13 cellular contexts compared by ENCODE assay signal in the genomic region with DNA sequence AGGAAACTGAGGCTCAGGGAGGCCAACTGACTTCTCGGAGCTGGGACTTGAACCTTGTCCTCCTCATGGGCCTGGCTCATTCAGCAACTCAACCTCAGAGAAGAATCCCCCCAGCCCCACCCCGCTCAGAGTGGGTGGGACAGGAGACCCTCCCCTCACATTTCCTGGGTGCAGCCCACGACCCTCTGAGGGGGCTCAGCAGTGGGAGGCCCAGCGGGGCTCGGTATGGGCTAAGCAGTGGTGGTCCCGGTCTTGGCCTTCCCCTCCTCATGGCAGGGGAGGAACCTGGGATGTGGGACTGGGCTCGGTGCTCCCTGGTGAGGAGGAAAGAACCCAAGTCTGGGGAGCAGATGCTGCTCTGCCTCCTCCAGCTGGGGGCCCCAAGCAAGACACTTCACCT. TPM values are rescaled to one million over a fixed set of nuclear protein-coding genes. Genes with fewer than 3 reads are reported as not detected.
DNase-seq lines count a peak whose midpoint lies in the region; ATAC-seq lines count a peak whose summit lies in the region.
"Had no signal": no experiment of that assay in that cellular context is flagged by ENCODE, and none has a peak within 500 bp of the region (broad histone marks: within the 10 kb centered on the region; RNA-seq: fewer than 3 reads in every experiment).

No MANE protein-coding gene starts in this region.

- H3K9me3 Mint-ChIP-seq in activated T-cell treated with anti-CD3 and anti-CD28 coated beads, Interleukin-2, amount 50 U/mL, for 24 hours: no peaks in the 10 kb centered on the region
- H3K9me3 Mint-ChIP-seq in activated T-cell treated with anti-CD3 and anti-CD28 coated beads, Interleukin-2, amount 50 U/mL, for 4 hours: no peaks in the 10 kb centered on the region
- H3K9me3 Mint-ChIP-seq: CD4-positive, alpha-beta T cell had no signal

- H2BK5ac ChIP-seq in neuronal stem cell (ENCODE audit: low read length): no peak overlapping the region

- H3K27ac Mint-ChIP-seq in activated T-cell treated with anti-CD3 and anti-CD28 coated beads, Interleukin-2, amount 50 U/mL, for 24 hours: peak overlapping the region; percentile 18
- H3K27ac Mint-ChIP-seq: CD4-positive, alpha-beta T cell had no signal

- H3K36me3 ChIP-seq in neuronal stem cell (replicated peaks in 1 of 2; ENCODE audit: control insufficient read depth in 2 of 2, insufficient read depth in 2 of 2, low read length in 2 of 2): no peaks in the 10 kb centered on the region

- no peak overlapping the region for H2BK120ac ChIP-seq in neuronal stem cell (ENCODE audit: low read depth, low read length)

- H3K27me3 ChIP-seq in neuronal stem cell (ENCODE audit: control insufficient read depth in 3 of 3, insufficient read depth in 3 of 3, low read depth in 1 of 3, low read length in 3 of 3): peaks cover 2 to 40% (median 15%) of the 10 kb centered on the region in 3 experiments

- no peak overlapping the region for H3K9ac ChIP-seq in neuronal stem cell (ENCODE audit: low read depth, low read length, poor library complexity)

- no peak overlapping the region for H2AFZ ChIP-seq in neuronal stem cell (ENCODE audit: low read length)

- H4K8ac ChIP-seq in neuronal stem cell (ENCODE audit: low read depth, low read length): no peak overlapping the region

- no peak overlapping the region for H2BK12ac ChIP-seq in neuronal stem cell (ENCODE audit: low read length)

- H2BK15ac ChIP-seq in neuronal stem cell (ENCODE audit: low read length): no peak overlapping the region

- peaks cover 24 to 36% of the 10 kb centered on the region in 2 donors for H3K4me1 ChIP-seq in neuronal stem cell (ENCODE audit: control insufficient read depth in 2 of 2, insufficient read depth in 1 of 2, low read depth in 1 of 2, low read length in 2 of 2)

- H4K91ac ChIP-seq in neuronal stem cell (ENCODE audit: low read depth, low read length, poor library complexity): no peak overlapping the region

- H3K36me3 Mint-ChIP-seq in activated T-cell treated with anti-CD3 and anti-CD28 coated beads, Interleukin-2, amount 50 U/mL, for 24 hours (ENCODE audit: low read depth): no peaks in the 10 kb centered on the region
- no peaks in the 10 kb centered on the region for H3K36me3 Mint-ChIP-seq in activated T-cell treated with anti-CD3 and anti-CD28 coated beads, Interleukin-2, amount 50 U/mL, for 4 hours (ENCODE audit: insufficient read depth)

- DNase-seq in activated T-cell treated with anti-CD3 and anti-CD28 coated beads, Interleukin-2, amount 50 U/mL, for 24 hours: no peak
- no peak for DNase-seq in activated T-cell treated with anti-CD3 and anti-CD28 coated beads, Interleukin-2, amount 50 U/mL, for 4 hours
- DNase-seq in neuronal stem cell (ENCODE audit: low spot score) (no peak), NCI-H146 treated with DMSO at 0.1 percent for 48 hours (lab: John Stamatoyannopoulos, UW; ENCODE audit: unreplicated experiment) (no peak), dermis blood vessel endothelial cell (no peak), NCI-H2107 treated with DMSO at 0.1 percent for 48 hours (lab: John Stamatoyannopoulos, UW; ENCODE audit: unreplicated experiment) (no peak)
- DNase-seq: 8988T; AML-193; Calu3; CD4-positive, alpha-beta T cell; DMS 273 treated with DMSO at 0.1 percent for 48 hours had no signal

- no peak overlapping the region for H3K4me3 Mint-ChIP-seq in activated T-cell treated with anti-CD3 and anti-CD28 coated beads, Interleukin-2, amount 50 U/mL, for 24 hours
- no peak overlapping the region for H3K4me3 Mint-ChIP-seq in activated T-cell treated with anti-CD3 and anti-CD28 coated beads, Interleukin-2, amount 50 U/mL, for 4 hours
- H3K4me3 Mint-ChIP-seq: CD4-positive, alpha-beta T cell had no signal

- no peak overlapping the region for H3K4ac ChIP-seq in neuronal stem cell (ENCODE audit: low read length)

- H3K79me1 ChIP-seq in neuronal stem cell (ENCODE audit: low read depth, low read length): no peaks in the 10 kb centered on the region

- H3K9me3 ChIP-seq in neuronal stem cell (replicated peaks in 1 of 2; ENCODE audit: control insufficient read depth in 2 of 2, insufficient read depth in 1 of 2, low read depth in 1 of 2, low read length in 2 of 2): no peaks in the 10 kb centered on the region

- no CpG with 5 or more reads among the region's 7 CpGs for WGBS in neuronal stem cell (ENCODE audit: extremely low coverage in 2 of 2, insufficient read length in 2 of 2, insufficient replicate concordance in 1 of 2), 2 donors

- peak overlapping the region; percentile 5 for H3K18ac ChIP-seq in neuronal stem cell (ENCODE audit: low read length)

- peaks cover 16% of the 10 kb centered on the region for H3K4me1 Mint-ChIP-seq in activated T-cell treated with anti-CD3 and anti-CD28 coated beads, Interleukin-2, amount 50 U/mL, for 24 hours (ENCODE audit: low read depth)
- peaks cover 18% of the 10 kb centered on the region for H3K4me1 Mint-ChIP-seq in activated T-cell treated with anti-CD3 and anti-CD28 coated beads, Interleukin-2, amount 50 U/mL, for 4 hours (ENCODE audit: low read depth)

- H3K4me2 ChIP-seq in neuronal stem cell (ENCODE audit: insufficient read depth, low read length, poor library complexity, severe bottlenecking): no peak overlapping the region

- H3K27me3 Mint-ChIP-seq in activated T-cell treated with anti-CD3 and anti-CD28 coated beads, Interleukin-2, amount 50 U/mL, for 24 hours: peaks cover 11% of the 10 kb centered on the region
- H3K27me3 Mint-ChIP-seq in activated T-cell treated with anti-CD3 and anti-CD28 coated beads, Interleukin-2, amount 50 U/mL, for 4 hours (ENCODE audit: low read depth): peaks cover 5% of the 10 kb centered on the region

- no peak for ATAC-seq in activated T-cell treated with anti-CD3 and anti-CD28 coated beads, Interleukin-2, amount 50 U/mL, for 4 hours

- no peak overlapping the region for H3K14ac ChIP-seq in neuronal stem cell (ENCODE audit: low read length)

- H3K23ac ChIP-seq in neuronal stem cell (ENCODE audit: low read depth, low read length, poor library complexity): no peak overlapping the region

- peak overlapping the region; percentile 13 for H2AK5ac ChIP-seq in neuronal stem cell (ENCODE audit: low read depth, low read length)

- no peak overlapping the region for H3K4me3 ChIP-seq in neuronal stem cell (ENCODE audit: low read length in 2 of 2)

- H3K27ac ChIP-seq in cingulate gyrus (ENCODE audit: low read depth, low read length): peak overlapping the region; percentile 54
- H3K27ac ChIP-seq in neuronal stem cell (replicated peaks; ENCODE audit: low read length): no peak overlapping the region
- H3K27ac ChIP-seq: HL-60 had no signal

RNA-seq across cellular contexts. Expression of a gene that starts 14.2 kb away (rescaled TPM):
- total RNA-seq in activated T-cell treated with anti-CD3 and anti-CD28 coated beads, Interleukin-2, amount 50 U/mL, for 4 hours: under 1 TPM; 0.11 to 0.20 (median 0.13) TPM
- polyA plus RNA-seq in neuronal stem cell (2013, experiment 1 of 2): 0.04 TPM
- 0.04 TPM for polyA plus RNA-seq in neuronal stem cell (2013, experiment 2 of 2)
- total RNA-seq in dermis blood vessel endothelial cell: not detected in 2 replicates
- total RNA-seq: Calu3 had no signal
